Comparison of ENCODE assay signal across 9 cellular contexts in the genomic region with DNA sequence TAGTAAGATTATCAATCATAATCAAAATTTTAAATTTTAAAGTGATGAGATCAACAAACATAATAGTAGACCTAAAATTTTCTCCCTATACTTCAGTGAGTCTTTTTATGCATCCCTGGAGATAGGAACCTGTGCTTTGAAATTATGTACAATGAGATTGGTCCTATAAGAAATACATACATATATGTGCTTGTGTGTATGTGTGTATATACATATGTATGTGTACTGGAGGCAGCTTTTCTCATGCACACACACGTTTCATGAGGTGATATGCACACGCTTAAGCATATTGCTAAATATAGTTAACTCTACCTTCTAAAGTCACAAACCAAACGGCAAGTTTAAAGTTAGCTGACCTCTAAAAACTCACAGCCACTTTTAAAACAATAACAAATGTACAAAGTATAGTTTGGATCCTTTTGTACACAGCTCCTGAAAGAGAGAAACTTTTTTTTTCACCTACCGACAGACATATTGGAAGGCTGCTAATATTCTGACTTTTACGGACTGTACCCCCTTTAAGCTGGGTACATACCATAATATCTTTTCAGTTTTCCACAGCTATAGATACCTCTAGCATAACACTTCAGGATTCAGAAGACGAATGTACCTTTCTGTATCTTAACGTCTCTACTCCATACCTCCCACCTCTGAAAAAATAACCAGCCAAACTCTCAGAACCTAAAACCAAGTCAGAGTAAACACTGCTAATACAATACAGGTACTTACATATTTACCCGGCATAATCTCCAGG. TPM values are rescaled to one million over a fixed set of nuclear protein-coding genes. Genes with fewer than 3 reads are reported as not detected.
DNase-seq lines count a peak whose midpoint lies in the region; ATAC-seq and TF ChIP-seq lines count a peak whose summit lies in the region.
"Had no signal": no experiment of that assay in that cellular context is flagged by ENCODE, and none has a peak within 500 bp of the region (broad histone marks: within the 10 kb centered on the region; RNA-seq: fewer than 3 reads in every experiment).

No MANE protein-coding gene starts in this region.

- H3K4me3 Mint-ChIP-seq in CD8-positive, alpha-beta T cell = peak overlapping the region; percentile 44

- no peaks in the 10 kb centered on the region for H3K9me3 ChIP-seq in CD8-positive, alpha-beta T cell (ENCODE audit: low read length)
- no peaks in the 10 kb centered on the region for H3K9me3 ChIP-seq in OCI-LY1 (ENCODE audit: low read length)
- H3K9me3 ChIP-seq in ovary = no peaks in the 10 kb centered on the region

- no peak for TF ChIP-seq EP300 in ovary (IDR thresholded peaks at IDR 0.05)

- no peak for ATAC-seq in CD8-positive, alpha-beta T cell
- no peak for ATAC-seq in GM21515 (IDR thresholded peaks at IDR 0.05; ENCODE audit: unreplicated experiment)

- H3K4me1 Mint-ChIP-seq in CD8-positive, alpha-beta T cell (ENCODE audit: low read depth) = peaks cover 76% of the 10 kb centered on the region

- TF ChIP-seq CTCF in CD8-positive, alpha-beta T cell (IDR thresholded peaks at IDR 0.05) = no peak
- TF ChIP-seq CTCF in OCI-LY1 (IDR thresholded peaks at IDR 0.05; ENCODE audit: low read length) (no peak), ovary (IDR thresholded peaks at IDR 0.05) (no peak), GM13977 (IDR thresholded peaks at IDR 0.05; ENCODE audit: extremely low read depth, insufficient read depth, missing control alignments) (no peak)

- H3K4me1 ChIP-seq in CD8-positive, alpha-beta T cell (ENCODE audit: insufficient read depth, low read length) = peaks cover 35% of the 10 kb centered on the region
- H3K4me1 ChIP-seq in OCI-LY1 (ENCODE audit: insufficient read depth, low read length, severe bottlenecking) = peaks cover 88% of the 10 kb centered on the region
- peaks cover 9% of the 10 kb centered on the region for H3K4me1 ChIP-seq in ovary (ENCODE audit: insufficient read depth)

- no peaks in the 10 kb centered on the region for H3K9me2 ChIP-seq in OCI-LY1 (ENCODE audit: low read depth, low read length)

- no peaks in the 10 kb centered on the region for H4K20me1 ChIP-seq in OCI-LY1 (ENCODE audit: insufficient read depth, low read length)

- no peak overlapping the region for H3K27ac ChIP-seq in CD8-positive, alpha-beta T cell (ENCODE audit: low read depth, low read length)
- H3K27ac ChIP-seq in OCI-LY1 (ENCODE audit: low read depth, low read length, poor library complexity, severe bottlenecking) (peak overlapping the region; percentile 31), epithelial cell of prostate (peak overlapping the region; percentile 96), ovary (no peak overlapping the region)

- peaks cover 66% of the 10 kb centered on the region for H3K79me2 ChIP-seq in OCI-LY1 (ENCODE audit: insufficient read depth, low read length)

- H3F3A ChIP-seq in OCI-LY1 (ENCODE audit: insufficient read depth, low read length) = no peaks in the 10 kb centered on the region

- peak overlapping the region; percentile 72 for H3K9ac ChIP-seq in OCI-LY1 (ENCODE audit: low read length)

- DNase-seq in CD8-positive, alpha-beta T cell = no peak
- DNase-seq in epithelial cell of prostate (ENCODE audit: low read depth, low spot score) (no peak), ovary (no peak), SHP77 (lab: John Stamatoyannopoulos, UW) (no peak), GM13977 (ENCODE audit: low spot score) (no peak), SIG-M5 treated with dmso at 0.1 percent for 504 hours (lab: John Stamatoyannopoulos, UW; ENCODE audit: unreplicated experiment) (no peak)
- DNase-seq: activated CD8-positive, alpha-beta memory T cell treated with anti-CD3 and anti-CD28 coated beads, Interleukin-2, amount 50 U/mL, for 48 hours had no signal

- H3K36me3 Mint-ChIP-seq in CD8-positive, alpha-beta T cell = peaks cover 6% of the 10 kb centered on the region

- no peak for TF ChIP-seq POLR2A in ovary (IDR thresholded peaks at IDR 0.05)

- H3K36me3 ChIP-seq in CD8-positive, alpha-beta T cell (ENCODE audit: insufficient read depth, low read length) = no peaks in the 10 kb centered on the region
- H3K36me3 ChIP-seq in OCI-LY1 (ENCODE audit: insufficient read depth, low read length) = no peaks in the 10 kb centered on the region
- H3K36me3 ChIP-seq in ovary = no peaks in the 10 kb centered on the region

- H3K9me3 Mint-ChIP-seq in CD8-positive, alpha-beta T cell = no peaks in the 10 kb centered on the region

- intact Hi-C loops in CD8-positive, alpha-beta T cell (cut with DNase I, micrococcal nuclease) = loop anchor here (5.0 to 10.0 kb wide), 11 partner anchors 32 to 1922 kb away; partner anchors contain the start of genes ARHGAP12 (in 1 of the 2), CCDC7 (in 1 of the 2), EPC1 (in 1 of the 2) and KIF5B (in 1 of the 2)
- intact Hi-C loops in ovary (cut with DNase I) = loop anchor here in 1 of 4 donors (5.0 kb wide), 1 partner anchor 607 kb away; the partner anchor contains the start of gene EPC1

- CTCF ChIA-PET in CD8-positive, alpha-beta T cell (lab: Charles Lee) = interaction anchor here (0.5 to 1.1 kb wide), 2 partner anchors 54 to 174 kb away, joined by 3 read pairs; no protein-coding TSS in a partner anchor

- H3K4me3 ChIP-seq in CD8-positive, alpha-beta T cell (ENCODE audit: low read depth, low read length) = no peak overlapping the region
- peak overlapping the region; percentile 95 for H3K4me3 ChIP-seq in OCI-LY1 (ENCODE audit: low read depth, low read length, poor library complexity, severe bottlenecking)
- peak overlapping the region; percentile 3 for H3K4me3 ChIP-seq in ovary

- H2AFZ ChIP-seq in OCI-LY1 (ENCODE audit: low read length) = no peak overlapping the region

- peak overlapping the region; percentile 2 for H3K27ac Mint-ChIP-seq in CD8-positive, alpha-beta T cell

- no peaks in the 10 kb centered on the region for H3K27me3 ChIP-seq in CD8-positive, alpha-beta T cell (ENCODE audit: insufficient read depth, low read length)
- H3K27me3 ChIP-seq in OCI-LY1 (ENCODE audit: insufficient read depth, low read length) = no peaks in the 10 kb centered on the region
- H3K27me3 ChIP-seq in ovary = no peaks in the 10 kb centered on the region

- H3K4me2 ChIP-seq in OCI-LY1 (ENCODE audit: low read length) = peak overlapping the region; percentile 65

- no peaks in the 10 kb centered on the region for H3K27me3 Mint-ChIP-seq in CD8-positive, alpha-beta T cell (ENCODE audit: low read depth)

- in situ Hi-C loops in GM13977 (cut with MboI; ENCODE audit: low pct_unique_long_range_greater_than_20kb, low sequenced_read_pairs, unreplicated experiment) = no loop called here

- POLR2A ChIA-PET in CD8-positive, alpha-beta T cell (lab: Charles Lee) = interaction anchor here (1.0 kb wide), 2 partner anchors 10 to 188 kb away, joined by 3 read pairs; no protein-coding TSS in a partner anchor

- WGBS in ovary, 3 donors = 32 to 47% (median 33%) methylated on average over 8 of the region's 8 CpGs

RNA-seq across cellular contexts. Expression of gene ITGB1, which starts 3.3 kb away (rescaled TPM):
- 10 to 100 TPM; 34.2 to 34.5 TPM for total RNA-seq in CD8-positive, alpha-beta T cell
- 100 to 1,000 TPM; 230 to 350 (median 276) TPM for total RNA-seq in ovary
- 100 to 1,000 TPM; 207 to 517 TPM for polyA plus RNA-seq in ovary

Comparison
In these comparisons a context has a peak if more than half of its experiments do, and no peak if none do; other contexts are left out.
1. H3K27ac ChIP-seq: peak in OCI-LY1 (single experiment) and epithelial cell of prostate (single experiment); none in CD8-positive, alpha-beta T cell (single experiment) and ovary (0 of 2).
2. RNA of gene ITGB1, which starts 3.3 kb away (total RNA-seq): 230 to 350 TPM in ovary; 34.2 to 34.5 TPM in CD8-positive, alpha-beta T cell; every median in the first group is over 4 times any median in the second.